14 cellular contexts compared by ENCODE assay signal in genomic region chr13:95740921-95741320, GRCh38.
DNase-seq lines count a peak whose midpoint lies in the region; ATAC-seq and TF ChIP-seq lines count a peak whose summit lies in the region.
"Had no signal": no experiment of that assay in that cellular context is flagged by ENCODE, and none has a peak within 500 bp of the region (broad histone marks: within the 10 kb centered on the region; RNA-seq: fewer than 3 reads in every experiment).

No MANE protein-coding gene starts in this region.

- H3K9me3 Mint-ChIP-seq in CD4-positive, CD25-positive, alpha-beta regulatory T cell, result peaks cover 0 to 8% (median 5%) of the 10 kb centered on the region in 7 donors
- H3K9me3 Mint-ChIP-seq in endothelial cell (ENCODE audit: unreplicated experiment) (no peaks in the 10 kb centered on the region), neural crest cell (peaks cover 7% of the 10 kb centered on the region), CD14-positive monocyte (peaks cover 2 to 7% (median 2%) of the 10 kb centered on the region in 7 donors)
- peaks cover 5 to 6% of the 10 kb centered on the region in 2 donors for H3K9me3 Mint-ChIP-seq in stimulated activated naive B cell treated with anti-CD40 and anti-IgM and Interleukin-4, amounts not matched to agents 10 μg/mL and 1 μg/mL and 100 μg/mL, for 72 hours

- no peak for TF ChIP-seq CTCF in HEK293 (tag by site-specific recombination; IDR thresholded peaks at IDR 0.05)
- no peak for TF ChIP-seq CTCF in endothelial cell (IDR thresholded peaks at IDR 0.05; ENCODE audit: unreplicated experiment)
- no peak for TF ChIP-seq CTCF in neural crest cell (conservative IDR thresholded peaks at IDR 0.05)
- no peak for TF ChIP-seq CTCF in CD14-positive monocyte (IDR thresholded peaks at IDR 0.05)

- intact Hi-C loops in CD14-positive monocyte (cut with micrococcal nuclease), result no loop called here

- H3K27ac Mint-ChIP-seq in CD4-positive, CD25-positive, alpha-beta regulatory T cell, result peak overlapping the region in 2 of 3 donors; percentile 37 to 96
- H3K27ac Mint-ChIP-seq in endothelial cell (ENCODE audit: unreplicated experiment), result peak overlapping the region; percentile 22
- H3K27ac Mint-ChIP-seq in neural crest cell (ENCODE audit: unreplicated experiment), result peak overlapping the region; percentile 35
- no peak overlapping the region for H3K27ac Mint-ChIP-seq in stimulated activated naive B cell treated with anti-CD40 and anti-IgM and Interleukin-4, amounts not matched to agents 10 μg/mL and 1 μg/mL and 100 μg/mL, for 72 hours
- peak overlapping the region in 2 of 7 donors; percentile 6 to 9 for H3K27ac Mint-ChIP-seq in CD14-positive monocyte

- H3K4me1 Mint-ChIP-seq in CD4-positive, CD25-positive, alpha-beta regulatory T cell, result peaks cover 14 to 23% (median 19%) of the 10 kb centered on the region in 4 donors
- H3K4me1 Mint-ChIP-seq in endothelial cell (ENCODE audit: unreplicated experiment) (peaks cover 13% of the 10 kb centered on the region), neural crest cell (peaks cover 11% of the 10 kb centered on the region), CD14-positive monocyte (peaks cover 18% of the 10 kb centered on the region)
- peaks cover 19 to 22% of the 10 kb centered on the region in 2 donors for H3K4me1 Mint-ChIP-seq in stimulated activated naive B cell treated with anti-CD40 and anti-IgM and Interleukin-4, amounts not matched to agents 10 μg/mL and 1 μg/mL and 100 μg/mL, for 72 hours

- CTCF ChIA-PET in HEK293 (lab: Yijun Ruan, JAX), result interaction anchor here (0.8 kb wide), 1 partner anchor 34 kb away, joined by 3 read pairs; no protein-coding TSS in a partner anchor

- H3K36me3 ChIP-seq in CD4-positive, CD25-positive, alpha-beta regulatory T cell (ENCODE audit: control insufficient read depth, insufficient read depth, low read length), result peaks cover 4% of the 10 kb centered on the region
- no peaks in the 10 kb centered on the region for H3K36me3 ChIP-seq in HEK293 (ENCODE audit: control insufficient read depth in 2 of 2, insufficient read depth in 1 of 2, low read length in 2 of 2)

- H3K4me3 ChIP-seq in CD4-positive, CD25-positive, alpha-beta regulatory T cell (ENCODE audit: low read depth, low read length), result no peak overlapping the region
- no peak overlapping the region for H3K4me3 ChIP-seq in HEK293 (ENCODE audit: low read depth, low read length)

- no peaks in the 10 kb centered on the region for H3K27me3 Mint-ChIP-seq in CD4-positive, CD25-positive, alpha-beta regulatory T cell
- H3K27me3 Mint-ChIP-seq in endothelial cell (ENCODE audit: unreplicated experiment) (peaks cover 6% of the 10 kb centered on the region), neural crest cell (ENCODE audit: low read depth) (no peaks in the 10 kb centered on the region), CD14-positive monocyte (ENCODE audit: low read depth in 3 of 3) (no peaks in the 10 kb centered on the region)
- no peaks in the 10 kb centered on the region for H3K27me3 Mint-ChIP-seq in stimulated activated naive B cell treated with anti-CD40 and anti-IgM and Interleukin-4, amounts not matched to agents 10 μg/mL and 1 μg/mL and 100 μg/mL, for 72 hours
- H3K27me3 Mint-ChIP-seq: CD4-positive, alpha-beta memory T cell had no signal

- peaks cover 9% of the 10 kb centered on the region for H3K4me1 ChIP-seq in CD4-positive, CD25-positive, alpha-beta regulatory T cell (ENCODE audit: control insufficient read depth, insufficient read depth, low read length, poor library complexity, severe bottlenecking)
- peaks cover 4% of the 10 kb centered on the region; the same call in 1 of the 2 replicates for H3K4me1 ChIP-seq in HEK293 (ENCODE audit: control insufficient read depth, insufficient read depth, low read length)

- POLR2A ChIA-PET in HEK293 (lab: Yijun Ruan, JAX), result no interaction called here

- no peak overlapping the region for H3K4me3 Mint-ChIP-seq in CD4-positive, CD25-positive, alpha-beta regulatory T cell
- peak overlapping the region; percentile 68 for H3K4me3 Mint-ChIP-seq in endothelial cell (ENCODE audit: unreplicated experiment)
- H3K4me3 Mint-ChIP-seq in neural crest cell, result peak overlapping the region; percentile 84
- H3K4me3 Mint-ChIP-seq in stimulated activated naive B cell treated with anti-CD40 and anti-IgM and Interleukin-4, amounts not matched to agents 10 μg/mL and 1 μg/mL and 100 μg/mL, for 72 hours, result no peak overlapping the region
- no peak overlapping the region for H3K4me3 Mint-ChIP-seq in CD14-positive monocyte
- H3K4me3 Mint-ChIP-seq: CD4-positive, alpha-beta memory T cell had no signal

- peaks cover 12% of the 10 kb centered on the region for H3K36me3 Mint-ChIP-seq in CD4-positive, CD25-positive, alpha-beta regulatory T cell
- H3K36me3 Mint-ChIP-seq in endothelial cell (ENCODE audit: low read depth, unreplicated experiment), result peaks cover 9% of the 10 kb centered on the region
- H3K36me3 Mint-ChIP-seq in neural crest cell (ENCODE audit: low read depth), result peaks cover 13% of the 10 kb centered on the region
- H3K36me3 Mint-ChIP-seq in stimulated activated naive B cell treated with anti-CD40 and anti-IgM and Interleukin-4, amounts not matched to agents 10 μg/mL and 1 μg/mL and 100 μg/mL, for 72 hours, result peaks cover 13 to 38% of the 10 kb centered on the region in 2 donors
- peaks cover 13% of the 10 kb centered on the region in 2 donors for H3K36me3 Mint-ChIP-seq in CD14-positive monocyte

- H3K9me3 ChIP-seq in CD4-positive, CD25-positive, alpha-beta regulatory T cell (ENCODE audit: control insufficient read depth in 2 of 2, low read length in 2 of 2), result no peaks in the 10 kb centered on the region
- H3K9me3 ChIP-seq in HEK293 (ENCODE audit: control insufficient read depth, insufficient read depth, low read depth, low read length), result no peaks in the 10 kb centered on the region

- DNase-seq in CD4-positive, CD25-positive, alpha-beta regulatory T cell, result no peak
- DNase-seq in endothelial cell (ENCODE audit: low spot score) (no peak), neural crest cell (ENCODE audit: low read depth, low spot score) (no peak), NCI-H1930 (lab: John Stamatoyannopoulos, UW) (no peak), CD14-positive monocyte (ENCODE audit: low spot score) (no peak)
- no peak for DNase-seq in stimulated activated naive B cell treated with anti-CD40 and anti-IgM and Interleukin-4, amounts not matched to agents 10 μg/mL and 1 μg/mL and 100 μg/mL, for 72 hours
- DNase-seq: AML-193; CD4-positive, alpha-beta memory T cell; DND-41; H7; NCI-H345; NCI-H526 treated with DMSO at 0.1 percent for 48 hours had no signal

- H3K27ac ChIP-seq in CD4-positive, CD25-positive, alpha-beta regulatory T cell (ENCODE audit: insufficient read depth, low read length, poor library complexity, severe bottlenecking), result no peak overlapping the region
- no peak overlapping the region for H3K27ac ChIP-seq in HEK293 (ENCODE audit: extremely low read depth, low read depth, low read length)

- ATAC-seq in CD4-positive, CD25-positive, alpha-beta regulatory T cell (ENCODE audit: low read depth in 2 of 2), result no peak
- no peak for ATAC-seq in stimulated activated naive B cell treated with anti-CD40 and anti-IgM and Interleukin-4, amounts not matched to agents 10 μg/mL and 1 μg/mL and 100 μg/mL, for 72 hours (replicated peaks)
- no peak for ATAC-seq in GM18511 (IDR thresholded peaks at IDR 0.05; ENCODE audit: unreplicated experiment)

- no peaks in the 10 kb centered on the region for H3K27me3 ChIP-seq in CD4-positive, CD25-positive, alpha-beta regulatory T cell (ENCODE audit: control insufficient read depth, insufficient read depth, low read length)

TF ChIP-seq in HEK293, 187 proteins besides CTCF, POLR2A, EP300 and RAD21:
- no peak for TF ChIP-seq ZNF202 (tag by site-specific recombination; IDR thresholded peaks at IDR 0.05; ENCODE audit: borderline replicate concordance)
- TF ChIP-seq KLF1 (tag by site-specific recombination; IDR thresholded peaks at IDR 0.05), result no peak
- TF ChIP-seq, protein P1, sequence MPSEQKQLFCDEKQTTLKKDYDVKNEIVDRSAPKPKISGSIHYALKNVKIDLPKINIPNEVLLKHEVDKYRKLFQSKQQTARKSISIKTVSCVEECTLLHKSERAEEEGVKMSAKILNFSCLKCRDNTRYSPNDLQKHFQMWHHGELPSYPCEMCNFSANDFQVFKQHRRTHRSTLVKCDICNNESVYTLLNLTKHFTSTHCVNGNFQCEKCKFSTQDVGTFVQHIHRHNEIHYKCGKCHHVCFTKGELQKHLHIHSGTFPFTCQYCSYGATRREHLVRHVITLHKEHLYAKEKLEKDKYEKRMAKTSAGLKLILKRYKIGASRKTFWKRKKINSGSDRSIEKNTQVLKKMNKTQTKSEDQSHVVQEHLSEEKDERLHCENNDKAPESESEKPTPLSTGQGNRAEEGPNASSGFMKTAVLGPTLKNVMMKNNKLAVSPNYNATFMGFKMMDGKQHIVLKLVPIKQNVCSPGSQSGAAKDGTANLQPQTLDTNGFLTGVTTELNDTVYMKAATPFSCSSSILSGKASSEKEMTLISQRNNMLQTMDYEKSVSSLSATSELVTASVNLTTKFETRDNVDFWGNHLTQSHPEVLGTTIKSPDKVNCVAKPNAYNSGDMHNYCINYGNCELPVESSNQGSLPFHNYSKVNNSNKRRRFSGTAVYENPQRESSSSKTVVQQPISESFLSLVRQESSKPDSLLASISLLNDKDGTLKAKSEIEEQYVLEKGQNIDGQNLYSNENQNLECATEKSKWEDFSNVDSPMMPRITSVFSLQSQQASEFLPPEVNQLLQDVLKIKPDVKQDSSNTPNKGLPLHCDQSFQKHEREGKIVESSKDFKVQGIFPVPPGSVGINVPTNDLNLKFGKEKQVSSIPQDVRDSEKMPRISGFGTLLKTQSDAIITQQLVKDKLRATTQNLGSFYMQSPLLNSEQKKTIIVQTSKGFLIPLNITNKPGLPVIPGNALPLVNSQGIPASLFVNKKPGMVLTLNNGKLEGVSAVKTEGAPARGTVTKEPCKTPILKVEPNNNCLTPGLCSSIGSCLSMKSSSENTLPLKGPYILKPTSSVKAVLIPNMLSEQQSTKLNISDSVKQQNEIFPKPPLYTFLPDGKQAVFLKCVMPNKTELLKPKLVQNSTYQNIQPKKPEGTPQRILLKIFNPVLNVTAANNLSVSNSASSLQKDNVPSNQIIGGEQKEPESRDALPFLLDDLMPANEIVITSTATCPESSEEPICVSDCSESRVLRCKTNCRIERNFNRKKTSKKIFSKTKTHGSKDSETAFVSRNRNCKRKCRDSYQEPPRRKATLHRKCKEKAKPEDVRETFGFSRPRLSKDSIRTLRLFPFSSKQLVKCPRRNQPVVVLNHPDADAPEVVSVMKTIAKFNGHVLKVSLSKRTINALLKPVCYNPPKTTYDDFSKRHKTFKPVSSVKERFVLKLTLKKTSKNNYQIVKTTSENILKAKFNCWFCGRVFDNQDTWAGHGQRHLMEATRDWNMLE (tag by site-specific recombination; conservative IDR thresholded peaks at IDR 0.05; ENCODE audit: low read depth), result 0 out of 2 replicates have a peak, but pooled peaks have one; percentile 5

Comparison
In these comparisons a context has a peak if more than half of its experiments do, and no peak if none do; other contexts are left out.
1. H3K4me3 Mint-ChIP-seq: peak in endothelial cell (single experiment) and neural crest cell (single experiment); none in CD4-positive, CD25-positive, alpha-beta regulatory T cell (0 of 4), stimulated activated naive B cell treated with anti-CD40 and anti-IgM and Interleukin-4, amounts not matched to agents 10 μg/mL and 1 μg/mL and 100 μg/mL, for 72 hours (0 of 2) and CD14-positive monocyte (0 of 2).